6 cellular contexts compared by ENCODE assay signal in genomic region chr16:546909-547770, GRCh38. TPM values are rescaled to one million over a fixed set of nuclear protein-coding genes. Genes with fewer than 3 reads are reported as not detected.
DNase-seq lines count a peak whose midpoint lies in the region; ATAC-seq and TF ChIP-seq lines count a peak whose summit lies in the region.

No MANE protein-coding gene starts in this region.

- no peak overlapping the region for H3K4me2 ChIP-seq in SK-N-SH

- no peaks in the 10 kb centered on the region for H3K36me3 Mint-ChIP-seq in osteocyte (ENCODE audit: unreplicated experiment)

- WGBS in SK-N-SH (ENCODE audit: low lambda C conversion rate): 93% methylated on average over 47 of the region's 60 CpGs

- 0 out of 2 replicates have a peak, but pooled peaks have one; percentile 10 for TF ChIP-seq CTCF in SK-N-SH (IDR thresholded peaks at IDR 0.05)
- TF ChIP-seq CTCF in cardiac fibroblast (IDR thresholded peaks at IDR 0.05; ENCODE audit: low read depth, low read length): peak; percentile 56
- TF ChIP-seq CTCF in osteocyte (IDR thresholded peaks at IDR 0.05): peak; percentile 36

- H3K9me2 ChIP-seq in SK-N-SH: no peaks in the 10 kb centered on the region

- no peak overlapping the region for H3K4me3 ChIP-seq in SK-N-SH (ENCODE audit: low read depth in 2 of 2, low read length in 1 of 2)
- H3K4me3 ChIP-seq in cardiac fibroblast (replicated peaks in 1 of 2; ENCODE audit: low read depth in 2 of 2, low read length in 2 of 2): no peak overlapping the region

- no peak overlapping the region for H3K4me3 Mint-ChIP-seq in osteocyte (ENCODE audit: unreplicated experiment)

- H2AFZ ChIP-seq in SK-N-SH (ENCODE audit: low read depth): no peak overlapping the region

- H3K9me3 ChIP-seq in SK-N-SH: no peaks in the 10 kb centered on the region

- no peak for TF ChIP-seq EP300 in SK-N-SH (IDR thresholded peaks at IDR 0.05; ENCODE audit: borderline replicate concordance in 1 of 2, low read depth in 1 of 2, low read length in 1 of 2)

- no peak overlapping the region for H3K27ac Mint-ChIP-seq in osteocyte (ENCODE audit: unreplicated experiment)

- peak; percentile 45 for TF ChIP-seq RAD21 in SK-N-SH (IDR thresholded peaks at IDR 0.05; ENCODE audit: low read length)

- no peak overlapping the region for H3K27ac ChIP-seq in SK-N-SH (ENCODE audit: low read depth in 2 of 2, low read length in 1 of 2)

- no peaks in the 10 kb centered on the region for H3K27me3 Mint-ChIP-seq in osteocyte (ENCODE audit: unreplicated experiment)

- H3K79me2 ChIP-seq in SK-N-SH (ENCODE audit: insufficient read depth): peaks cover 23% of the 10 kb centered on the region

- H4K20me1 ChIP-seq in SK-N-SH (ENCODE audit: insufficient read depth): peaks cover 18% of the 10 kb centered on the region; the same call in 1 of the 2 replicates

- H3K4me1 Mint-ChIP-seq in osteocyte (ENCODE audit: unreplicated experiment): peaks cover 11% of the 10 kb centered on the region

- no peaks in the 10 kb centered on the region for H3K9me3 Mint-ChIP-seq in osteocyte (ENCODE audit: unreplicated experiment)

- CTCF ChIA-PET in SK-N-SH (lab: Yijun Ruan, JAX): interaction anchor here (0.6 to 1.8 kb wide), 8 partner anchors 9 to 96 kb away, joined by 3 to 7 read pairs (median 3); no protein-coding TSS in a partner anchor

- DNase-seq in SK-N-SH: peak; percentile 69
- DNase-seq in cardiac fibroblast (ENCODE audit: low read depth in 2 of 2): peak; percentile 46 to 57
- DNase-seq in osteocyte (ENCODE audit: extremely low spot score, unreplicated experiment): no peak
- DNase-seq in EL: no peak

- no peak overlapping the region for H3K9ac ChIP-seq in SK-N-SH

- peaks cover 0 to 5% of the 10 kb centered on the region in 2 experiments; a peak in 1 of 4 replicates for H3K4me1 ChIP-seq in SK-N-SH (ENCODE audit: control insufficient read depth in 1 of 2, insufficient read depth in 2 of 2, low read depth in 1 of 2, low read length in 1 of 2)

- H3K27me3 ChIP-seq in SK-N-SH (ENCODE audit: insufficient read depth): no peaks in the 10 kb centered on the region

- peaks cover 0 to 24% of the 10 kb centered on the region in 2 experiments for H3K36me3 ChIP-seq in SK-N-SH (replicated peaks in 1 of 2; ENCODE audit: control insufficient read depth in 1 of 2, insufficient read depth in 2 of 2, low read length in 1 of 2)

- POLR2A ChIA-PET in SK-N-SH (lab: Yijun Ruan, JAX): no interaction called here

- ATAC-seq in SK-N-SH treated with all-trans-retinoic acid at 6 μM for 48 hours (no peak; the same call in 2 of the 3 replicates), HG03139 (IDR thresholded peaks at IDR 0.05; ENCODE audit: unreplicated experiment) (no peak)

- H3F3A ChIP-seq in SK-N-SH (replicated peaks; ENCODE audit: insufficient read depth): no peaks in the 10 kb centered on the region

TF ChIP-seq in SK-N-SH, 30 proteins besides CTCF, POLR2A, EP300 and RAD21 (continues in another document):
- TF ChIP-seq POLR2AphosphoS5 (IDR thresholded peaks at IDR 0.05; ENCODE audit: low read depth, low read length) (no peak), GATA2 (CRISPR knock-in tag; IDR thresholded peaks at IDR 0.05) (no peak), RFX5 (IDR thresholded peaks at IDR 0.05; ENCODE audit: low read length) (no peak), JUND (IDR thresholded peaks at IDR 0.05) (no peak), SIN3A (IDR thresholded peaks at IDR 0.05; ENCODE audit: borderline replicate concordance, low read depth, low read length) (no peak), USF2 (IDR thresholded peaks at IDR 0.05; ENCODE audit: borderline replicate concordance, low read depth, low read length) (no peak), RCOR1 (IDR thresholded peaks at IDR 0.05; ENCODE audit: low read length) (no peak), ELF1 (IDR thresholded peaks at IDR 0.05) (no peak), MXI1 (IDR thresholded peaks at IDR 0.05; ENCODE audit: low read depth, low read length) (no peak), MAX (IDR thresholded peaks at IDR 0.05; ENCODE audit: low read depth) (no peak), MEF2A (IDR thresholded peaks at IDR 0.05; ENCODE audit: borderline replicate concordance, low read depth) (no peak), FOXJ3 (CRISPR knock-in tag; IDR thresholded peaks at IDR 0.05) (no peak), FOXM1 (IDR thresholded peaks at IDR 0.05; ENCODE audit: low read depth) (no peak)

TF ChIP-seq in SK-N-SH treated with all-trans-retinoic acid at 6 μM for 48 hours, 23 proteins besides CTCF, POLR2A, EP300 and RAD21 (continues in another document):
- no peak for TF ChIP-seq TSHZ2 (CRISPR knock-in tag; IDR thresholded peaks at IDR 0.05)
- no peak for TF ChIP-seq SNAI2 (CRISPR knock-in tag; IDR thresholded peaks at IDR 0.05)
- TF ChIP-seq ZFP30 (CRISPR knock-in tag; IDR thresholded peaks at IDR 0.05): no peak
- TF ChIP-seq ESRRG (CRISPR knock-in tag; IDR thresholded peaks at IDR 0.05): no peak
- TF ChIP-seq CREB5 (CRISPR knock-in tag; IDR thresholded peaks at IDR 0.05; ENCODE audit: low read depth): no peak
- no peak for TF ChIP-seq ZNF70 (CRISPR knock-in tag; IDR thresholded peaks at IDR 0.05)
- no peak for TF ChIP-seq PATZ1 (CRISPR knock-in tag; IDR thresholded peaks at IDR 0.05; ENCODE audit: borderline replicate concordance)
- no peak for TF ChIP-seq ISL1 (CRISPR knock-in tag; IDR thresholded peaks at IDR 0.05)
- TF ChIP-seq ZC3H10 (CRISPR knock-in tag; IDR thresholded peaks at IDR 0.05): no peak

RNA-seq across cellular contexts. Expression of gene PRR35, which starts 13.1 kb away (rescaled TPM):
- polyA plus RNA-seq in SK-N-SH (2012; rRNA removed): not detected in 2 replicates
- polyA plus RNA-seq in SK-N-SH (2012; cell fraction: cytosol; rRNA removed): not detected in 2 replicates
- 0.06 and 0.11 TPM in 2 replicates for polyA plus RNA-seq in SK-N-SH (2012; cell fraction: nucleus; rRNA removed)
- not detected in 2 replicates for total RNA-seq in osteocyte

RNA-seq across cellular contexts. Expression of gene CAPN15, which starts 19.6 kb away (rescaled TPM):
- 19.5 and 22.9 TPM in 2 replicates for polyA plus RNA-seq in SK-N-SH (2012; rRNA removed)
- polyA plus RNA-seq in SK-N-SH (2012; cell fraction: cytosol; rRNA removed): 6.5 and 13.1 TPM in 2 replicates
- 68.3 and 93.4 TPM in 2 replicates for polyA plus RNA-seq in SK-N-SH (2012; cell fraction: nucleus; rRNA removed)
- total RNA-seq in osteocyte: 38.3 and 39.9 TPM in 2 replicates

RNA-seq across cellular contexts. Expression of gene NHLRC4, which starts 19.7 kb away (rescaled TPM):
- 0.69 and 0.70 TPM in 2 replicates for polyA plus RNA-seq in SK-N-SH (2012; rRNA removed)
- polyA plus RNA-seq in SK-N-SH (2012; cell fraction: cytosol; rRNA removed): 0.40 and 0.58 TPM in 2 replicates
- polyA plus RNA-seq in SK-N-SH (2012; cell fraction: nucleus; rRNA removed): 1.4 and 1.8 TPM in 2 replicates
- 0.57 and 1.7 TPM in 2 replicates for total RNA-seq in osteocyte

RNA-seq across cellular contexts. Expression of gene PIGQ, which starts 22.6 kb away (rescaled TPM):
- polyA plus RNA-seq in SK-N-SH (2012; rRNA removed): 38.7 and 41.0 TPM in 2 replicates
- 12.1 and 22.4 TPM in 2 replicates for polyA plus RNA-seq in SK-N-SH (2012; cell fraction: cytosol; rRNA removed)
- 154 and 238 TPM in 2 replicates for polyA plus RNA-seq in SK-N-SH (2012; cell fraction: nucleus; rRNA removed)
- 62.0 and 63.6 TPM in 2 replicates for total RNA-seq in osteocyte

RNA-seq across cellular contexts. Expression of gene RAB40C, which starts 42.7 kb away (rescaled TPM):
- 12.1 and 13.0 TPM in 2 replicates for polyA plus RNA-seq in SK-N-SH (2012; rRNA removed)
- 5.0 and 8.5 TPM in 2 replicates for polyA plus RNA-seq in SK-N-SH (2012; cell fraction: cytosol; rRNA removed)
- 26.7 and 31.3 TPM in 2 replicates for polyA plus RNA-seq in SK-N-SH (2012; cell fraction: nucleus; rRNA removed)
- total RNA-seq in osteocyte: 17.1 and 20.0 TPM in 2 replicates

Comparison
In these comparisons a context has a peak if more than half of its experiments do, and no peak if none do; other contexts are left out.
1. DNase-seq: peak in SK-N-SH (single experiment) and cardiac fibroblast (2 of 2); none in osteocyte (single experiment) and EL (single experiment).
2. Peak in every context shown above with its lines, with median percentiles within 50 percentile points of each other: CTCF ChIP-seq.